Comparison of ENCODE assay signal across 8 cellular contexts in the genomic region with DNA sequence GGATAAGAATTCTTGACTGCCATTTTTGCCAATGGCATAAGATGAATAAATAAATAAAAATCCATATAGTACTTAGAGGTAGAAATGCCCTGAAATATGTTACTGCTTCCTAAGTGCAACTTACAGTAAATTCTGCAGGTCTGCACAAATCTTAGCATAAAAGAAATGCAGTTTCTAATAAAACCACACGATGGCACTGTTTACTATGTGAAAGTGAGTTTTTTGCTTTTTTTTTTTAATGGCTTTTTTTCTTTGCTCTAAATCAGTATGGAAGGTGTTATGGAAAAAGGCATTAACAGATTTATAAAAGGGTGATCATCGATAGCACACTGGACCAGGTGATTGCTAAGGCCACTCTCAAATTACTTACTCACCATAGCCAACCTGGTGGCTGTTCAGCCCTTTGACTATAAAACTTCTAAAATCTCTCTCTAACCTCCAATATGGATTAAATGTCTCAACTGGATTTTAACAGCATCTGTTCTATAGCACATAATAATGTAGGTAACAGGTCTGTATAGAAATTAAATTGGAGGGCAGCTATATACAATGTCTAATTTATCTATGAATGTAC. TPM values are rescaled to one million over a fixed set of nuclear protein-coding genes. Genes with fewer than 3 reads are reported as not detected.
DNase-seq lines count a peak whose midpoint lies in the region; ATAC-seq and TF ChIP-seq lines count a peak whose summit lies in the region.

No MANE protein-coding gene starts in this region.

- H3K27ac ChIP-seq in cardiac muscle cell: no peak overlapping the region
- no peak overlapping the region for H3K27ac ChIP-seq in right cardiac atrium (ENCODE audit: low read length)
- no peak overlapping the region for H3K27ac ChIP-seq in body of pancreas
- no peak overlapping the region for H3K27ac ChIP-seq in liver (ENCODE audit: low read depth in 1 of 2, low read length in 2 of 2)

- DNase-seq in cardiac muscle cell (ENCODE audit: low read depth in 1 of 2, low spot score in 1 of 2): peak; percentile 47 to 65
- DNase-seq in right cardiac atrium: no peak
- DNase-seq in NCI-H2196 (lab: John Stamatoyannopoulos, UW; ENCODE audit: unreplicated experiment): peak; percentile 49
- DNase-seq in body of pancreas: no peak

- TF ChIP-seq RAD21 in liver (IDR thresholded peaks at IDR 0.05): peak; percentile 85

- TF ChIP-seq POLR2A in body of pancreas (IDR thresholded peaks at IDR 0.05): no peak

- intact Hi-C loops in right cardiac atrium (cut with DNase I) (loop anchor here in 1 of 4 donors (5.0 kb wide), 1 partner anchor 866 kb away; no protein-coding TSS in a partner anchor), body of pancreas (cut with DNase I) (loop anchor here (10.0 kb wide), 1 partner anchor 773 kb away; no protein-coding TSS in a partner anchor)

- no peaks in the 10 kb centered on the region for H3K36me3 ChIP-seq in cardiac muscle cell
- peaks cover 0 to 2% of the 10 kb centered on the region in 2 donors for H3K36me3 ChIP-seq in body of pancreas (replicated peaks in 1 of 2; ENCODE audit: insufficient read depth in 1 of 2, low read depth in 2 of 2)
- H3K36me3 ChIP-seq in liver (ENCODE audit: control insufficient read depth in 4 of 4, insufficient read depth in 3 of 4, low read depth in 1 of 4, low read length in 3 of 4): no peaks in the 10 kb centered on the region

- H3K27me3 ChIP-seq in cardiac muscle cell: no peaks in the 10 kb centered on the region
- H3K27me3 ChIP-seq in right cardiac atrium (ENCODE audit: control insufficient read depth, insufficient read depth): no peaks in the 10 kb centered on the region
- H3K27me3 ChIP-seq in body of pancreas: no peaks in the 10 kb centered on the region
- H3K27me3 ChIP-seq in liver (ENCODE audit: control insufficient read depth in 4 of 4, insufficient read depth in 4 of 4, low read length in 3 of 4): no peaks in the 10 kb centered on the region

- peak; percentile 53 for TF ChIP-seq CTCF in cardiac muscle cell (IDR thresholded peaks at IDR 0.05; ENCODE audit: low read depth, low read length)
- peak; percentile 54 to 67 (median 59) for TF ChIP-seq CTCF in body of pancreas (IDR thresholded peaks at IDR 0.05)
- TF ChIP-seq CTCF in liver (IDR thresholded peaks at IDR 0.05; ENCODE audit: low read depth, low read length, missing input control): peak; percentile 73

- H3K4me1 ChIP-seq in cardiac muscle cell (ENCODE audit: low read depth) (no peaks in the 10 kb centered on the region), right cardiac atrium (ENCODE audit: control insufficient read depth, insufficient read depth, low read length) (no peaks in the 10 kb centered on the region), body of pancreas (no peaks in the 10 kb centered on the region), liver (ENCODE audit: control insufficient read depth in 4 of 4, insufficient read depth in 4 of 4, low read length in 3 of 4) (peaks cover 0 to 6% (median 3%) of the 10 kb centered on the region in 4 donors)

- WGBS in right cardiac atrium: 23% methylated on average over 2 of the region's 2 CpGs
- WGBS in body of pancreas, 2 donors: 5 to 13% methylated on average over 2 of the region's 2 CpGs
- 15% methylated on average over 2 of the region's 2 CpGs for WGBS in liver

- ATAC-seq in right cardiac atrium (no peak), body of pancreas (peak; percentile 59), GM19455 (IDR thresholded peaks at IDR 0.05; ENCODE audit: unreplicated experiment) (no peak), GM18511 (IDR thresholded peaks at IDR 0.05; ENCODE audit: unreplicated experiment) (no peak), HG02763 (IDR thresholded peaks at IDR 0.05; ENCODE audit: unreplicated experiment) (no peak)

- H3K4me3 ChIP-seq in cardiac muscle cell (no peak overlapping the region), right cardiac atrium (ENCODE audit: low read length) (no peak overlapping the region), body of pancreas (no peak overlapping the region), liver (ENCODE audit: low read depth in 1 of 3, low read length in 3 of 3) (no peak overlapping the region)

- H3K9ac ChIP-seq in liver (ENCODE audit: low read depth in 1 of 2, low read length in 2 of 2): no peak overlapping the region

- H3K9me3 ChIP-seq in cardiac muscle cell (ENCODE audit: low read depth) (no peaks in the 10 kb centered on the region), right cardiac atrium (ENCODE audit: control insufficient read depth, low read length) (no peaks in the 10 kb centered on the region), body of pancreas (no peaks in the 10 kb centered on the region), liver (ENCODE audit: control insufficient read depth in 4 of 4, low read length in 3 of 4) (no peaks in the 10 kb centered on the region)

TF ChIP-seq in liver, 16 proteins besides CTCF, POLR2A, EP300 and RAD21:
- no peak for TF ChIP-seq TAF1 (conservative IDR thresholded peaks at IDR 0.05)
- TF ChIP-seq NR2F2 (IDR thresholded peaks at IDR 0.05): no peak
- TF ChIP-seq HNF4A (conservative IDR thresholded peaks at IDR 0.05): no peak
- no peak for TF ChIP-seq JUND (IDR thresholded peaks at IDR 0.05)
- TF ChIP-seq FOXA1 (IDR thresholded peaks at IDR 0.05): no peak
- no peak for TF ChIP-seq EGR1 (IDR thresholded peaks at IDR 0.05; ENCODE audit: low read depth in 2 of 2)
- TF ChIP-seq GABPA (IDR thresholded peaks at IDR 0.05 in 1 of 2, conservative IDR thresholded peaks at IDR 0.05 in 1 of 2): no peak
- no peak for TF ChIP-seq SP1 (IDR thresholded peaks at IDR 0.05)
- no peak for TF ChIP-seq FOXA2 (IDR thresholded peaks at IDR 0.05)
- TF ChIP-seq, protein P1, sequence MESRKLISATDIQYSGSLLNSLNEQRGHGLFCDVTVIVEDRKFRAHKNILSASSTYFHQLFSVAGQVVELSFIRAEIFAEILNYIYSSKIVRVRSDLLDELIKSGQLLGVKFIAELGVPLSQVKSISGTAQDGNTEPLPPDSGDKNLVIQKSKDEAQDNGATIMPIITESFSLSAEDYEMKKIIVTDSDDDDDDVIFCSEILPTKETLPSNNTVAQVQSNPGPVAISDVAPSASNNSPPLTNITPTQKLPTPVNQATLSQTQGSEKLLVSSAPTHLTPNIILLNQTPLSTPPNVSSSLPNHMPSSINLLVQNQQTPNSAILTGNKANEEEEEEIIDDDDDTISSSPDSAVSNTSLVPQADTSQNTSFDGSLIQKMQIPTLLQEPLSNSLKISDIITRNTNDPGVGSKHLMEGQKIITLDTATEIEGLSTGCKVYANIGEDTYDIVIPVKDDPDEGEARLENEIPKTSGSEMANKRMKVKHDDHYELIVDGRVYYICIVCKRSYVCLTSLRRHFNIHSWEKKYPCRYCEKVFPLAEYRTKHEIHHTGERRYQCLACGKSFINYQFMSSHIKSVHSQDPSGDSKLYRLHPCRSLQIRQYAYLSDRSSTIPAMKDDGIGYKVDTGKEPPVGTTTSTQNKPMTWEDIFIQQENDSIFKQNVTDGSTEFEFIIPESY (IDR thresholded peaks at IDR 0.05): no peak
- TF ChIP-seq, protein P2, sequence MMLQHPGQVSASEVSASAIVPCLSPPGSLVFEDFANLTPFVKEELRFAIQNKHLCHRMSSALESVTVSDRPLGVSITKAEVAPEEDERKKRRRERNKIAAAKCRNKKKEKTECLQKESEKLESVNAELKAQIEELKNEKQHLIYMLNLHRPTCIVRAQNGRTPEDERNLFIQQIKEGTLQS (IDR thresholded peaks at IDR 0.05): no peak
- TF ChIP-seq, protein P3, sequence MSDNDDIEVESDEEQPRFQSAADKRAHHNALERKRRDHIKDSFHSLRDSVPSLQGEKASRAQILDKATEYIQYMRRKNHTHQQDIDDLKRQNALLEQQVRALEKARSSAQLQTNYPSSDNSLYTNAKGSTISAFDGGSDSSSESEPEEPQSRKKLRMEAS (IDR thresholded peaks at IDR 0.05): no peak
- no peak for TF ChIP-seq HNF4G (IDR thresholded peaks at IDR 0.05)

RNA-seq across cellular contexts. Expression of a gene that starts 45.8 kb away (rescaled TPM):
- 2.7 and 17.1 TPM in 2 replicates for total RNA-seq in cardiac muscle cell
- 18.4 and 27.7 TPM in 2 replicates for polyA plus RNA-seq in cardiac muscle cell
- total RNA-seq in right cardiac atrium: 10 to 100 TPM; 15.2 to 30.7 (median 16.9) TPM
- 5.9 TPM for polyA plus RNA-seq in right cardiac atrium
- total RNA-seq in body of pancreas: 100 to 1,000 TPM in 1 of 2 donors, 10 to 100 TPM in 1; 20.2 to 107 TPM
- 10 to 100 TPM in 1 of 2 donors, 1 to 10 TPM in 1; 5.2 to 12.8 TPM for total RNA-seq in liver
- polyA plus RNA-seq in liver: 10 to 100 TPM in 1 of 2 donors, 1 to 10 TPM in 1; 2.0 to 14.4 TPM

Comparison
In these comparisons a context has a peak if more than half of its experiments do, and no peak if none do; other contexts are left out.
1. DNase-seq: peak in cardiac muscle cell (2 of 2) and NCI-H2196 (single experiment); none in right cardiac atrium (0 of 3) and body of pancreas (0 of 4).
2. Peak in every context shown above with its lines, with median percentiles within 50 percentile points of each other: CTCF ChIP-seq.